In the genomic region with DNA sequence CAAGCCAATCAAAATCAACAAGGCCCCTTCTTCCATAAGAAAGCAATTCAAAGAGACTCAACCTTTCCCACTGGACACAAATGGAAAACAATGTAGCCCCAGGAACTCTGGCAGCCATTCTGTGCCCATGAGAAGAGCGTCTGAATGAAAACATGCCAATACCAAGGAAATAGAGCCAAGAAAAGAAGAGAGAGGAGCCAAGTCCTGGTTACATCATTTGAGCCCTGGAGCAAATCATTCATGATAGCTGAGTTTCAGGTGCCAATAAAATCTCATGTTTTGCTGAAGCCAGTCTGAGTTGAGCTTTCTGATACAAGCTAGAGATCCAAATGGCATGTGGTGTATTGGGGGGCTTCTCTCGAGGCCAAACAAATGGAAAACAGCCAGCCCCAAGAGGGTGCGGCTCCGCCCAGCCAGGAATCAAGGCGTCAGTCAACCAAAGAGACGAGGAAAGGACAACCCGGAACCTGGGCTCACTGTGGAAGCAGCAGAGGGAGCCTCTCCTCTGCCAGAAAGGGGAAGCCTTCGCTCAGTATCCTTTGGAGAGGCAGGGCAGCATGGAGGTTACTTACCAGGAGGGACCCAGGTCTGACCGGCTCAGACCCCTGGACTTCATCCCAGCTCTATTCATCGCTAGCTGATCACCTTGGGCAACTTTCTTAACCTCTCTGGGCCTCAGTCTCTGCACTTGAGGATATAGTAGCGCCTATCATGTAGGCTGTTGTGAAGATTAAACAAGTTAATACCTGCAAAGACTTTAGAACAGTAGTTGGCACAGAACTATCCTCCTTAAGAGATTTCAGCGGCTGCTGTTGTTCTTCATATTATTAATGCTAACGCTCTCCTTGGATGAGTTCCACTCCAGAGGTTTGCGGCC, we compare ENCODE assay signal across 21 cellular contexts.
DNase-seq lines count a peak whose midpoint lies in the region; ATAC-seq and TF ChIP-seq lines count a peak whose summit lies in the region.
"Had no signal": no experiment of that assay in that cellular context is flagged by ENCODE, and none has a peak within 500 bp of the region (broad histone marks: within the 10 kb centered on the region; RNA-seq: fewer than 3 reads in every experiment).

No MANE protein-coding gene starts in this region.

- no peak overlapping the region for H3K27ac ChIP-seq in foreskin keratinocyte
- H3K27ac ChIP-seq: ascending aorta, lower lobe of right lung, ovary, vagina had no signal

- ATAC-seq in foreskin keratinocyte: peak; percentile 68
- ATAC-seq in HG03196 (IDR thresholded peaks at IDR 0.05; ENCODE audit: unreplicated experiment): no peak
- no peak for ATAC-seq in GM21360 (IDR thresholded peaks at IDR 0.05; ENCODE audit: unreplicated experiment)
- ATAC-seq: lower lobe of right lung, T-cell had no signal

- no peaks in the 10 kb centered on the region for H3K36me3 Mint-ChIP-seq in MCF 10A (ENCODE audit: insufficient read depth, unreplicated experiment)
- H3K36me3 Mint-ChIP-seq: activated naive CD8-positive, alpha-beta T cell; T-cell had no signal

- no peaks in the 10 kb centered on the region for H3K9me3 Mint-ChIP-seq in MCF 10A (ENCODE audit: unreplicated experiment)

- BruUV-seq in MCF 10A (replicated peaks; lab: Mats Ljungman, UMichigan): no TSS peak

- POLR2A ChIA-PET in MCF 10A (lab: Yijun Ruan, JAX): interaction anchor here (0.6 to 2.0 kb wide), 7 partner anchors 9 to 384 kb away, joined by 3 to 10 read pairs (median 5); no protein-coding TSS in a partner anchor

- no peak overlapping the region for H3K27ac Mint-ChIP-seq in MCF 10A (ENCODE audit: low read depth, unreplicated experiment)
- H3K27ac Mint-ChIP-seq: activated naive CD8-positive, alpha-beta T cell; T-cell had no signal

- DNase-seq in M059J (ENCODE audit: low read depth): peak; percentile 45
- DNase-seq in MCF 10A (ENCODE audit: unreplicated experiment): peak; percentile 94
- peak in 1 of 2 donors; percentile 67 for DNase-seq in foreskin keratinocyte
- peak; percentile 51 for DNase-seq in posterior vena cava (ENCODE audit: low spot score)
- no peak for DNase-seq in NCI-H2081 (lab: John Stamatoyannopoulos, UW)
- DNase-seq in SHP77 (lab: John Stamatoyannopoulos, UW): no peak
- DNase-seq: activated CD4-positive, alpha-beta T cell treated with anti-CD3 and anti-CD28 coated beads for 1 hour; erythroblast; KBM-7; kidney; lower lobe of right lung; NCI-H187; NCI-H82; T-cell had no signal

- H3K27me3 ChIP-seq in foreskin keratinocyte: no peaks in the 10 kb centered on the region
- H3K27me3 ChIP-seq: ascending aorta; BLaER1 treated with 17β-estradiol and CSF1 and Interleukin-3, amounts not matched to agents 10 nM and 100 nM; ovary; vagina had no signal

- intact Hi-C loops in MCF 10A (cut with micrococcal nuclease) (no loop called here), posterior vena cava (cut with DNase I) (no loop called here)

- peaks cover 14% of the 10 kb centered on the region for H3K4me1 ChIP-seq in foreskin keratinocyte

- TF ChIP-seq CTCF in MCF 10A (IDR thresholded peaks at IDR 0.05; ENCODE audit: unreplicated experiment): no peak
- peak; percentile 36 for TF ChIP-seq CTCF in foreskin keratinocyte (conservative IDR thresholded peaks at IDR 0.05)

- CTCF ChIA-PET in MCF 10A (lab: Yijun Ruan, JAX): interaction anchor here (0.8 to 2.1 kb wide), 5 partner anchors 9 to 362 kb away, joined by 3 to 13 read pairs (median 5); no protein-coding TSS in a partner anchor

- H3K4me1 Mint-ChIP-seq in MCF 10A (ENCODE audit: insufficient read depth, unreplicated experiment): peaks cover 17% of the 10 kb centered on the region

- no peaks in the 10 kb centered on the region for H3K27me3 Mint-ChIP-seq in MCF 10A (ENCODE audit: insufficient read depth, unreplicated experiment)

- no peak overlapping the region for H3K4me3 Mint-ChIP-seq in MCF 10A (ENCODE audit: unreplicated experiment)
- H3K4me3 Mint-ChIP-seq: activated naive CD8-positive, alpha-beta T cell had no signal

Comparison
In these comparisons a context has a peak if more than half of its experiments do, and no peak if none do; other contexts are left out.
1. DNase-seq: peak in M059J (single experiment), MCF 10A (single experiment) and posterior vena cava (single experiment); none in NCI-H2081 (0 of 2) and SHP77 (0 of 2).